29 cellular contexts compared by ENCODE assay signal in genomic region chr5:14220642-14221041, GRCh38.
DNase-seq lines count a peak whose midpoint lies in the region; FAIRE-seq and TF ChIP-seq lines count a peak whose summit lies in the region.
"Had no signal": no experiment of that assay in that cellular context is flagged by ENCODE, and none has a peak within 500 bp of the region (broad histone marks: within the 10 kb centered on the region; RNA-seq: fewer than 3 reads in every experiment).

No MANE protein-coding gene starts in this region.

- H3K36me3 ChIP-seq in left ventricle myocardium inferior (no peaks in the 10 kb centered on the region), endothelial cell of umbilical vein (ENCODE audit: control insufficient read depth in 2 of 2, extremely low read depth in 1 of 2, insufficient read depth in 2 of 2, low read length in 2 of 2) (no peaks in the 10 kb centered on the region)
- H3K36me3 ChIP-seq: right atrium auricular region had no signal

- no peaks in the 10 kb centered on the region for H3K9me3 Mint-ChIP-seq in nephron progenitor cell
- H3K9me3 Mint-ChIP-seq: activated naive CD4-positive, alpha-beta T cell treated with anti-CD3 and anti-CD28 coated beads, Interleukin-2, amount 10 ng/mL, durations not matched to agents 7 days and 5 days; activated T-cell treated with anti-CD3 and anti-CD28 coated beads, Interleukin-2, amount 50 U/mL, for 72 hours had no signal

- H3K36me3 Mint-ChIP-seq in nephron progenitor cell (ENCODE audit: low read depth), result peaks cover 18% of the 10 kb centered on the region
- H3K36me3 Mint-ChIP-seq: activated naive CD4-positive, alpha-beta T cell treated with anti-CD3 and anti-CD28 coated beads, Interleukin-2, amount 10 ng/mL, durations not matched to agents 7 days and 5 days had no signal

- H3K79me2 ChIP-seq in endothelial cell of umbilical vein (ENCODE audit: control insufficient read depth, insufficient read depth, low read length), result peaks cover 99% of the 10 kb centered on the region

- H3K4me2 ChIP-seq in endothelial cell of umbilical vein (ENCODE audit: insufficient read depth, low read length), result no peak overlapping the region

- dilution Hi-C loops in endothelial cell of umbilical vein (cut with MboI; ENCODE audit: extremely low pct_ligation_motif_present, low sequenced_read_pairs), result no loop called here

- BruUV-seq in endothelial cell of umbilical vein (replicated peaks; lab: Mats Ljungman, UMichigan), result no TSS peak

- peaks cover 9% of the 10 kb centered on the region for H4K20me1 ChIP-seq in endothelial cell of umbilical vein (replicated peaks; ENCODE audit: control insufficient read depth, extremely low read depth, insufficient read depth, low read length)

- H3K9me3 ChIP-seq in left ventricle myocardium inferior (replicated peaks), result no peaks in the 10 kb centered on the region
- no peaks in the 10 kb centered on the region for H3K9me3 ChIP-seq in endothelial cell of umbilical vein (replicated peaks; ENCODE audit: control insufficient read depth, insufficient read depth, low read length)
- H3K9me3 ChIP-seq: right atrium auricular region, SJSA1 had no signal

- intact Hi-C loops in left ventricle myocardium inferior (cut with micrococcal nuclease), result no loop called here
- intact Hi-C loops in cardiac septum (cut with DNase I), result loop anchor here (5.0 kb wide), 1 partner anchor 37 kb away; no protein-coding TSS in a partner anchor
- intact Hi-C loops in endothelial cell of umbilical vein (cut with micrococcal nuclease), result loop anchor here (1.0 kb wide), 1 partner anchor 10 kb away; no protein-coding TSS in a partner anchor

- peaks cover 84% of the 10 kb centered on the region for H3K4me1 Mint-ChIP-seq in nephron progenitor cell

- CTCF ChIA-PET in endothelial cell of umbilical vein (lab: Charles Lee), result interaction anchor here (0.9 to 1.6 kb wide), 4 partner anchors 9 to 49 kb away, joined by 3 to 5 read pairs (median 4); no protein-coding TSS in a partner anchor

- POLR2A ChIA-PET in endothelial cell of umbilical vein (lab: Charles Lee), result no interaction called here

- peak overlapping the region; percentile 54 for H3K27ac ChIP-seq in left ventricle myocardium inferior (replicated peaks)
- no peak overlapping the region for H3K27ac ChIP-seq in endothelial cell of umbilical vein (ENCODE audit: insufficient read depth, low read depth, low read length)
- H3K27ac ChIP-seq: right atrium auricular region, SJSA1 had no signal

- DNase-seq in left ventricle myocardium inferior (no peak), cardiac septum (ENCODE audit: low spot score) (no peak), endothelial cell of umbilical vein (ENCODE audit: low read depth, low spot score) (no peak), nephron progenitor cell (no peak), OCI-M2 (lab: John Stamatoyannopoulos, UW; ENCODE audit: unreplicated experiment) (no peak), activated T-cell treated with anti-CD3 and anti-CD28 coated beads for 4 hours (no peak), amygdala (lab: John Stamatoyannopoulos, UW) (no peak)
- DNase-seq in activated CD4-positive, CD25-positive, alpha-beta regulatory T cell treated with anti-CD3 and anti-CD28 coated beads, Interleukin-2, amount 50 U/mL, for 72 hours, result no peak
- DNase-seq: 8988T; activated CD4-positive, alpha-beta T cell treated with anti-CD3 and anti-CD28 coated beads for 4 hours; activated naive CD4-positive, alpha-beta T cell treated with anti-CD3 and anti-CD28 coated beads, Interleukin-2, amount 10 ng/mL, durations not matched to agents 7 days and 5 days; activated T-cell treated with anti-CD3 and anti-CD28 coated beads, Interleukin-2, amount 50 U/mL, for 72 hours; dermis blood vessel endothelial cell; glutamatergic neuron; GOT3; Karpas-422; mesendoderm; naive thymus-derived CD8-positive, alpha-beta T cell; NCI-H1694; NCI-H2171; NCI-H524 treated with DMSO at 0.1 percent for 48 hours; stimulated activated CD4-positive, alpha-beta T cell treated with anti-CD3 and anti-CD28 coated beads, Interleukin-12 subunit alpha, Interleukin-12 subunit beta, amount 100 ng/mL, for 4 hours; stimulated activated CD4-positive, alpha-beta T cell treated with anti-CD3 and anti-CD28 coated beads, Interleukin-4, amount 100 ng/mL, for 4 hours; stimulated activated naive CD4-positive, alpha-beta T cell treated with Interleukin-2 at 50 U/mL for 16 hours; T-helper 1 cell had no signal

- no peak for TF ChIP-seq CTCF in left ventricle myocardium inferior (IDR thresholded peaks at IDR 0.05; ENCODE audit: borderline replicate concordance)
- no peak for TF ChIP-seq CTCF in endothelial cell of umbilical vein (IDR thresholded peaks at IDR 0.05; ENCODE audit: extremely low read depth in 1 of 2, insufficient read depth in 1 of 2, low read depth in 1 of 2, low read length in 2 of 2)
- TF ChIP-seq CTCF in nephron progenitor cell (IDR thresholded peaks at IDR 0.05), result no peak

- no peak overlapping the region for H3K4me3 ChIP-seq in left ventricle myocardium inferior
- H3K4me3 ChIP-seq in endothelial cell of umbilical vein (replicated peaks in 1 of 3; ENCODE audit: insufficient read depth in 1 of 3, low read depth in 1 of 3, low read length in 3 of 3), result no peak overlapping the region
- H3K4me3 ChIP-seq: right atrium auricular region, SJSA1 had no signal

- no peak overlapping the region for H3K4me3 Mint-ChIP-seq in nephron progenitor cell
- H3K4me3 Mint-ChIP-seq: activated naive CD4-positive, alpha-beta T cell treated with anti-CD3 and anti-CD28 coated beads, Interleukin-2, amount 10 ng/mL, durations not matched to agents 7 days and 5 days; activated T-cell treated with anti-CD3 and anti-CD28 coated beads, Interleukin-2, amount 50 U/mL, for 72 hours; naive thymus-derived CD8-positive, alpha-beta T cell had no signal

- H3K27ac Mint-ChIP-seq in nephron progenitor cell, result peak overlapping the region; percentile 66
- H3K27ac Mint-ChIP-seq: activated naive CD4-positive, alpha-beta T cell treated with anti-CD3 and anti-CD28 coated beads, Interleukin-2, amount 10 ng/mL, durations not matched to agents 7 days and 5 days; activated T-cell treated with anti-CD3 and anti-CD28 coated beads, Interleukin-2, amount 50 U/mL, for 72 hours; naive thymus-derived CD8-positive, alpha-beta T cell had no signal

- H3K9me1 ChIP-seq in endothelial cell of umbilical vein (replicated peaks; ENCODE audit: control insufficient read depth, extremely low read depth, insufficient read depth, low read length), result no peaks in the 10 kb centered on the region

- no peak for TF ChIP-seq POLR2A in endothelial cell of umbilical vein (IDR thresholded peaks at IDR 0.05; ENCODE audit: low read depth, low read length)

- FAIRE-seq in endothelial cell of umbilical vein (lab: Jason Lieb, UNC), result peak; percentile 8
- FAIRE-seq: G401.6, TTC549 had no signal

- H3K9ac ChIP-seq in endothelial cell of umbilical vein (replicated peaks; ENCODE audit: extremely low read depth, insufficient read depth, low read length), result no peak overlapping the region

- no peaks in the 10 kb centered on the region for H3K27me3 Mint-ChIP-seq in nephron progenitor cell (ENCODE audit: low read depth, poor library complexity)

- H2AFZ ChIP-seq in endothelial cell of umbilical vein (ENCODE audit: low read depth, low read length), result no peak overlapping the region

- H3K4me1 ChIP-seq in left ventricle myocardium inferior, result peaks cover 91% of the 10 kb centered on the region
- peaks cover 35% of the 10 kb centered on the region for H3K4me1 ChIP-seq in endothelial cell of umbilical vein (ENCODE audit: control insufficient read depth, extremely low read depth, insufficient read depth, low read length)

- H3K27me3 ChIP-seq in left ventricle myocardium inferior (ENCODE audit: low read depth), result no peaks in the 10 kb centered on the region
- no peaks in the 10 kb centered on the region for H3K27me3 ChIP-seq in endothelial cell of umbilical vein (ENCODE audit: control insufficient read depth in 2 of 2, insufficient read depth in 2 of 2, low read length in 2 of 2)
- H3K27me3 ChIP-seq: right atrium auricular region, SJSA1 had no signal

TF ChIP-seq in endothelial cell of umbilical vein, 7 proteins besides CTCF, POLR2A, EP300 and RAD21:
- TF ChIP-seq JUN (IDR thresholded peaks at IDR 0.05; ENCODE audit: borderline replicate concordance, insufficient read depth, insufficient read length, low read depth) (no peak), MYC (IDR thresholded peaks at IDR 0.05; ENCODE audit: low read depth, low read length) (no peak), FOS (IDR thresholded peaks at IDR 0.05; ENCODE audit: borderline replicate concordance, insufficient read depth, low read length) (no peak)
- TF ChIP-seq, protein P1, sequence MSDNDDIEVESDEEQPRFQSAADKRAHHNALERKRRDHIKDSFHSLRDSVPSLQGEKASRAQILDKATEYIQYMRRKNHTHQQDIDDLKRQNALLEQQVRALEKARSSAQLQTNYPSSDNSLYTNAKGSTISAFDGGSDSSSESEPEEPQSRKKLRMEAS (IDR thresholded peaks at IDR 0.05; ENCODE audit: insufficient read depth, insufficient read length), result no peak
TF ChIP-seq in endothelial cell of umbilical vein: peak in this region for 0.
